In the genomic region with DNA sequence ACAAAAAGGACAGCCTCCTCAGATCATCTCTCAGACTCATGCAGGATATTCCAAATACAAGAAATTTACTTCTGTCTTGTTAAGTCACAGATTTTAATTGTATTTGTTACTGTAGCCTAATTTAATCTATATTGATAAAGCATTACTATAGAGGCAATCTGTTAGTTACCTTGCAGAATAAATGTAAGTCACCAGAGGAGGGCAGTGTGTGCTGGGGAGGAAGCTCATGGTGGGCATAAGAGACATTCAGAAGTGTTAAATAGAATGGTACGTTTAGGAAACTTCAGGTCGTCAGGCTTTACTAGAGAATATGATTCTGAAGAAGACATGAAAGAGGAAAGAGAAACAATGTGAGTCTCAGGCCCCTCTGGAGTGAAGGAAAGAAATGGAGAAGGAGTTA, we compare ENCODE assay signal across 8 cellular contexts. TPM values are rescaled to one million over a fixed set of nuclear protein-coding genes. Genes with fewer than 3 reads are reported as not detected.
DNase-seq lines count a peak whose midpoint lies in the region; TF ChIP-seq lines count a peak whose summit lies in the region.

No MANE protein-coding gene starts in this region.

- H3K9me3 ChIP-seq in colonic mucosa (no peaks in the 10 kb centered on the region), osteoblast (ENCODE audit: low read depth, low read length) (no peaks in the 10 kb centered on the region)

- intact Hi-C loops in colonic mucosa (cut with DNase I) = no loop called here

- H3K4me3 Mint-ChIP-seq in mesothelial cell of epicardium = no peak overlapping the region

- H3K36me3 Mint-ChIP-seq in mesothelial cell of epicardium = no peaks in the 10 kb centered on the region

- H4K20me1 ChIP-seq in osteoblast (ENCODE audit: insufficient read depth, low read length) = no peaks in the 10 kb centered on the region

- H3K27ac ChIP-seq in colonic mucosa = no peak overlapping the region
- H3K27ac ChIP-seq in osteoblast (ENCODE audit: low read depth, low read length) = no peak overlapping the region

- H3K4me2 ChIP-seq in osteoblast (ENCODE audit: insufficient read depth, low read length) = no peak overlapping the region

- peaks cover 2% of the 10 kb centered on the region for H3K4me1 Mint-ChIP-seq in mesothelial cell of epicardium

- DNase-seq in NCI-H1092 treated with DMSO at 0.1 percent for 48 hours (lab: John Stamatoyannopoulos, UW) (peak; percentile 7), NCI-H1092 (lab: John Stamatoyannopoulos, UW) (no peak), colonic mucosa (no peak), osteoblast (ENCODE audit: insufficient read length, low spot score, missing footprints) (no peak), mesothelial cell of epicardium (ENCODE audit: low spot score in 2 of 2, unreplicated experiment in 2 of 2) (no peak)
- no peak for DNase-seq in stimulated activated naive CD4-positive, alpha-beta T cell (lab: John Stamatoyannopoulos, UW)
- no peak for DNase-seq in stimulated activated naive CD4-positive, alpha-beta T cell treated with Interleukin-2 at 50 U/mL for 16 hours (lab: John Stamatoyannopoulos, UW)

- H3K27me3 ChIP-seq in colonic mucosa (no peaks in the 10 kb centered on the region), osteoblast (ENCODE audit: insufficient read depth, low read length) (peaks cover 2% of the 10 kb centered on the region)

- H3K36me3 ChIP-seq in colonic mucosa (no peaks in the 10 kb centered on the region), osteoblast (ENCODE audit: insufficient read depth, low read length) (no peaks in the 10 kb centered on the region)

- H3K27me3 Mint-ChIP-seq in mesothelial cell of epicardium (ENCODE audit: low read depth) = no peaks in the 10 kb centered on the region

- no peaks in the 10 kb centered on the region for H3K9me3 Mint-ChIP-seq in mesothelial cell of epicardium

- TF ChIP-seq CTCF in LNCAP (IDR thresholded peaks at IDR 0.05) (peak; percentile 26; the same call in 1 of the 2 replicates), colonic mucosa (IDR thresholded peaks at IDR 0.05) (peak; percentile 32), osteoblast (IDR thresholded peaks at IDR 0.05; ENCODE audit: extremely low read depth, low read depth, low read length) (peak; percentile 41), mesothelial cell of epicardium (IDR thresholded peaks at IDR 0.05; ENCODE audit: unreplicated experiment) (no peak)

- H3K27ac Mint-ChIP-seq in mesothelial cell of epicardium = no peak overlapping the region

- H3K4me1 ChIP-seq in colonic mucosa = no peaks in the 10 kb centered on the region
- H3K4me1 ChIP-seq in osteoblast (ENCODE audit: insufficient read depth, low read length) = no peaks in the 10 kb centered on the region

- H3K79me2 ChIP-seq in osteoblast (ENCODE audit: insufficient read depth, low read length) = no peaks in the 10 kb centered on the region

- H2AFZ ChIP-seq in osteoblast (ENCODE audit: low read length) = no peak overlapping the region

- H3K9ac ChIP-seq in colonic mucosa (ENCODE audit: low read depth in 2 of 2, low read length in 2 of 2) = no peak overlapping the region

- H3K4me3 ChIP-seq in colonic mucosa (no peak overlapping the region), osteoblast (ENCODE audit: insufficient read depth, low read length) (no peak overlapping the region)

RNA-seq across cellular contexts. Expression of a gene that starts 37.3 kb away (rescaled TPM):
- total RNA-seq in colonic mucosa (10 to 100 TPM; 10.0 to 14.1 TPM), osteoblast (11.6 and 15.6 TPM in 2 replicates), mesothelial cell of epicardium (26.1 to 35.4 TPM (median 27.9 TPM) in 3 replicates)
